8 cellular contexts compared by ENCODE assay signal in genomic region chr12:130747867-130748740, GRCh38. TPM values are rescaled to one million over a fixed set of nuclear protein-coding genes. Genes with fewer than 3 reads are reported as not detected.
DNase-seq lines count a peak whose midpoint lies in the region; ATAC-seq and TF ChIP-seq lines count a peak whose summit lies in the region.

No MANE protein-coding gene starts in this region.

- H3K4me1 ChIP-seq in foreskin keratinocyte = no peaks in the 10 kb centered on the region
- peaks cover 2% of the 10 kb centered on the region for H3K4me1 ChIP-seq in ovary (ENCODE audit: insufficient read depth)
- H3K4me1 ChIP-seq in tibial nerve = peaks cover 0 to 7% (median 2%) of the 10 kb centered on the region in 4 donors

- TF ChIP-seq CTCF in LNCAP (IDR thresholded peaks at IDR 0.05) = peak; percentile 93
- peak; percentile 87 for TF ChIP-seq CTCF in foreskin keratinocyte (conservative IDR thresholded peaks at IDR 0.05)
- peak; percentile 31 to 53 (median 45) for TF ChIP-seq CTCF in ovary (IDR thresholded peaks at IDR 0.05)
- peak; percentile 53 to 75 (median 71) for TF ChIP-seq CTCF in tibial nerve (IDR thresholded peaks at IDR 0.05)

- ATAC-seq in GM21825 (IDR thresholded peaks at IDR 0.05; ENCODE audit: unreplicated experiment) (peak; percentile 74), foreskin keratinocyte (peak; percentile 93)
- peak; percentile 89 for ATAC-seq in activated T-helper 17 cell treated with anti-CD3 and anti-CD28 coated beads, Interleukin-2, amount 50 U/mL, for 72 hours (replicated peaks)

- no peak overlapping the region for H3K4me3 Mint-ChIP-seq in activated T-helper 17 cell treated with anti-CD3 and anti-CD28 coated beads, Interleukin-2, amount 50 U/mL, for 72 hours

- H3K36me3 ChIP-seq in ovary (no peaks in the 10 kb centered on the region), tibial nerve (no peaks in the 10 kb centered on the region)

- intact Hi-C loops in ovary (cut with DNase I) = loop anchor here in 2 of 4 donors (10.0 kb wide), 2 partner anchors 413 to 703 kb away; partner anchors contain the start of gene PIWIL1 (in 1 of the 2)

- H3K36me3 Mint-ChIP-seq in activated T-helper 17 cell treated with anti-CD3 and anti-CD28 coated beads, Interleukin-2, amount 50 U/mL, for 72 hours (ENCODE audit: low read depth) = no peaks in the 10 kb centered on the region

- H3K27me3 Mint-ChIP-seq in activated T-helper 17 cell treated with anti-CD3 and anti-CD28 coated beads, Interleukin-2, amount 50 U/mL, for 72 hours = no peaks in the 10 kb centered on the region

- 7 to 11% (median 7%) methylated on average over 13 of the region's 13 CpGs for WGBS in ovary, 3 donors
- WGBS in tibial nerve, 2 donors = 12 to 17% methylated on average over 13 of the region's 13 CpGs

- no peak overlapping the region for H3K27ac Mint-ChIP-seq in activated T-helper 17 cell treated with anti-CD3 and anti-CD28 coated beads, Interleukin-2, amount 50 U/mL, for 72 hours

- peaks cover 7% of the 10 kb centered on the region for H3K4me1 Mint-ChIP-seq in activated T-helper 17 cell treated with anti-CD3 and anti-CD28 coated beads, Interleukin-2, amount 50 U/mL, for 72 hours

- TF ChIP-seq POLR2A in ovary (IDR thresholded peaks at IDR 0.05) (no peak), tibial nerve (IDR thresholded peaks at IDR 0.05) (no peak)

- H3K27ac ChIP-seq in foreskin keratinocyte (no peak overlapping the region), ovary (no peak overlapping the region), tibial nerve (no peak overlapping the region)

- TF ChIP-seq EP300 in ovary (IDR thresholded peaks at IDR 0.05) (no peak), tibial nerve (IDR thresholded peaks at IDR 0.05) (no peak)

- DNase-seq in EH (ENCODE audit: low read depth) (peak; percentile 51), RPMI8226 (peak; percentile 82), foreskin keratinocyte (peak in 1 of 2 donors; percentile 41), ovary (peak; percentile 67 to 89 (median 78)), tibial nerve (ENCODE audit: low spot score in 2 of 2) (peak; percentile 57 to 84)

- H3K27me3 ChIP-seq in foreskin keratinocyte (no peaks in the 10 kb centered on the region), ovary (no peaks in the 10 kb centered on the region), tibial nerve (peaks cover 0 to 4% of the 10 kb centered on the region in 2 donors)

- H3K4me3 ChIP-seq in ovary (no peak overlapping the region), tibial nerve (no peak overlapping the region)

- no peaks in the 10 kb centered on the region for H3K9me3 Mint-ChIP-seq in activated T-helper 17 cell treated with anti-CD3 and anti-CD28 coated beads, Interleukin-2, amount 50 U/mL, for 72 hours

- no peaks in the 10 kb centered on the region for H3K9me3 ChIP-seq in ovary
- H3K9me3 ChIP-seq in tibial nerve = peaks cover 0 to 3% (median 0%) of the 10 kb centered on the region in 4 donors

RNA-seq across cellular contexts. Expression of gene RIMBP2, which starts 32.0 kb away (rescaled TPM):
- total RNA-seq in activated T-helper 17 cell treated with anti-CD3 and anti-CD28 coated beads, Interleukin-2, amount 50 U/mL, for 72 hours = under 1 TPM in 1 of 2 donors, not detected in 1; 0.29 TPM
- total RNA-seq in foreskin keratinocyte (0.03 and 0.04 TPM in 2 replicates), ovary (10 to 100 TPM in 1 of 7 donors, 1 to 10 TPM in 6; 1.1 to 16.2 (median 4.3) TPM), tibial nerve (1 to 10 TPM in 2 of 4 donors, under 1 TPM in 1, not detected in 1; 0.22 to 1.4 (median 1.2) TPM)
- polyA plus RNA-seq in foreskin keratinocyte (not detected in 2 replicates), ovary (1 to 10 TPM; 1.1 to 2.7 TPM)
